Comparison of ENCODE assay signal across 27 cellular contexts in the genomic region with DNA sequence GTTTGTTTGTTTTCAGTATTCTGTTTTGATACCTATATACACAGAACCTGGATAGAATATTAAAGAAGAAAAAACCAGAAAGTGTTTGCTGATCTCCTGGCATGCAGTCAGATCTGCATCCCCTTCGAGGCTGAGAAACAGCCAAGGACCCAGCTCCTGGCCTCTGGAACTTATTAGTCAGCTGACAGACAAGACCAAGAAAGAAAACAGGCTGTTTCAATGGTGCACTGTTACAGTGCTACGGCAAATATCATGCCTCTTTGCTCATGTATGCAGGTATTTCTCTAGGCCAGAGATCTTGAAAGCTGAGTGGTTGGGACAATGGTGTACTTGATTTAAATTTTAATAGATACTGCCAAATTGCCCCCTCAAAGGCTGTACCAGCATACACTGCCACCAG.
DNase-seq lines count a peak whose midpoint lies in the region; ATAC-seq, FAIRE-seq and TF ChIP-seq lines count a peak whose summit lies in the region.
"Had no signal": no experiment of that assay in that cellular context is flagged by ENCODE, and none has a peak within 500 bp of the region (broad histone marks: within the 10 kb centered on the region; RNA-seq: fewer than 3 reads in every experiment).

No MANE protein-coding gene starts in this region.

- H3K36me3 Mint-ChIP-seq in stimulated activated naive CD8-positive, alpha-beta T cell treated with anti-CD3 and anti-CD28 coated beads, Interleukin-15, Interleukin-2, amounts not matched to agents 100 ng/mL and 50 ng/mL, for 24 hours (ENCODE audit: low read depth) = no peaks in the 10 kb centered on the region

- H3K4me3 Mint-ChIP-seq in stimulated activated naive CD8-positive, alpha-beta T cell treated with anti-CD3 and anti-CD28 coated beads, Interleukin-15, Interleukin-2, amounts not matched to agents 100 ng/mL and 50 ng/mL, for 24 hours = peak overlapping the region; percentile 43
- H3K4me3 Mint-ChIP-seq: naive thymus-derived CD8-positive, alpha-beta T cell had no signal

- H3K36me3 ChIP-seq in bronchial epithelial cell (ENCODE audit: control insufficient read depth, insufficient read depth, low read length) = no peaks in the 10 kb centered on the region
- H3K36me3 ChIP-seq: adrenal gland, BE2C, breast epithelium, gastrocnemius medialis, transverse colon had no signal

- H3K9me3 Mint-ChIP-seq in stimulated activated naive CD8-positive, alpha-beta T cell treated with anti-CD3 and anti-CD28 coated beads, Interleukin-15, Interleukin-2, amounts not matched to agents 100 ng/mL and 50 ng/mL, for 24 hours = peaks cover 7% of the 10 kb centered on the region

- FAIRE-seq in bronchial epithelial cell (lab: Jason Lieb, UNC) = no peak

- DNase-seq in activated CD4-positive, CD25-positive, alpha-beta regulatory T cell treated with anti-CD3 and anti-CD28 coated beads, Interleukin-2, amount 50 U/mL, for 72 hours = no peak
- DNase-seq in stimulated activated CD4-positive, alpha-beta T cell treated with anti-CD3 and anti-CD28 coated beads, Interleukin-15, amount 100 ng/mL, for 24 hours = peak; percentile 38
- no peak for DNase-seq in stimulated activated CD4-positive, alpha-beta T cell treated with anti-CD3 and anti-CD28 coated beads, Interleukin-4, amount 100 ng/mL, for 1 hour
- peak; percentile 24 for DNase-seq in bronchial epithelial cell (ENCODE audit: low read depth)
- DNase-seq in effector CD8-positive, alpha-beta T cell (lab: John Stamatoyannopoulos, UW) = no peak
- DNase-seq: 8988T; adrenal gland; BE2C; DMS153; gastrocnemius medialis; islet precursor cell; Karpas-422; left ventricle myocardium superior; midbrain; naive thymus-derived CD8-positive, alpha-beta T cell; NCI-H1436 treated with DMSO at 0.1 percent for 48 hours; NCI-H526; T-helper 2 cell; transverse colon had no signal

- no peaks in the 10 kb centered on the region for H3K27me3 ChIP-seq in bronchial epithelial cell (ENCODE audit: control insufficient read depth, insufficient read depth, low read length)
- H3K27me3 ChIP-seq: adrenal gland, BE2C, breast epithelium, gastrocnemius medialis had no signal

- H3K4me3 ChIP-seq in bronchial epithelial cell (ENCODE audit: low read depth, low read length) = no peak overlapping the region
- H3K4me3 ChIP-seq: adrenal gland, breast epithelium, coronary artery, gastrocnemius medialis, smooth muscle cell, transverse colon had no signal

- H3K4me1 Mint-ChIP-seq in stimulated activated naive CD8-positive, alpha-beta T cell treated with anti-CD3 and anti-CD28 coated beads, Interleukin-15, Interleukin-2, amounts not matched to agents 100 ng/mL and 50 ng/mL, for 24 hours (ENCODE audit: low read depth) = peaks cover 74% of the 10 kb centered on the region

- peaks cover 2% of the 10 kb centered on the region for H3K27me3 Mint-ChIP-seq in stimulated activated naive CD8-positive, alpha-beta T cell treated with anti-CD3 and anti-CD28 coated beads, Interleukin-15, Interleukin-2, amounts not matched to agents 100 ng/mL and 50 ng/mL, for 24 hours

- peak overlapping the region; percentile 94 for H3K27ac Mint-ChIP-seq in stimulated activated naive CD8-positive, alpha-beta T cell treated with anti-CD3 and anti-CD28 coated beads, Interleukin-15, Interleukin-2, amounts not matched to agents 100 ng/mL and 50 ng/mL, for 24 hours
- H3K27ac Mint-ChIP-seq: naive thymus-derived CD8-positive, alpha-beta T cell had no signal

- peak; percentile 22 to 42 for ATAC-seq in activated CD4-positive, CD25-positive, alpha-beta regulatory T cell treated with anti-CD3 and anti-CD28 coated beads, Interleukin-2, amount 50 U/mL, for 24 hours
- ATAC-seq in HG03280 (IDR thresholded peaks at IDR 0.05; ENCODE audit: unreplicated experiment) = no peak
- ATAC-seq: esophagus mucosa; gastrocnemius medialis; HCT116; left ventricle myocardium superior; naive thymus-derived CD8-positive, alpha-beta T cell had no signal

- no peak for TF ChIP-seq CTCF in bronchial epithelial cell (IDR thresholded peaks at IDR 0.05; ENCODE audit: insufficient read depth, low read length, severe bottlenecking)

Comparison
In these comparisons a context has a peak if more than half of its experiments do, and no peak if none do; other contexts are left out.
1. DNase-seq: peak in stimulated activated CD4-positive, alpha-beta T cell treated with anti-CD3 and anti-CD28 coated beads, Interleukin-15, amount 100 ng/mL, for 24 hours (single experiment) and bronchial epithelial cell (single experiment); none in activated CD4-positive, CD25-positive, alpha-beta regulatory T cell treated with anti-CD3 and anti-CD28 coated beads, Interleukin-2, amount 50 U/mL, for 72 hours (single experiment), stimulated activated CD4-positive, alpha-beta T cell treated with anti-CD3 and anti-CD28 coated beads, Interleukin-4, amount 100 ng/mL, for 1 hour (single experiment) and effector CD8-positive, alpha-beta T cell (single experiment).